ENCODE assay signal across 8 cellular contexts in genomic region chr1:15684042-15684461, GRCh38. TPM values are rescaled to one million over a fixed set of nuclear protein-coding genes. Genes with fewer than 3 reads are reported as not detected.
A peak's percentile ranks its signal among the peaks of the same experiment; 100 is the strongest.
DNase-seq lines count a peak whose midpoint lies in the region; ATAC-seq and TF ChIP-seq lines count a peak whose summit lies in the region.

TSS of gene PLEKHM2 (plus strand) at chr1:15684320. CDS start at chr1:15684559, 239 bp downstream.

- no peak for TF ChIP-seq CTCF in PC-3 (conservative IDR thresholded peaks at IDR 0.05; ENCODE audit: low read depth, low read length)
- TF ChIP-seq CTCF in foreskin keratinocyte (conservative IDR thresholded peaks at IDR 0.05), result no peak
- no peak for TF ChIP-seq CTCF in neutrophil (IDR thresholded peaks at IDR 0.05)

- peak within 1 kb of the TSS; percentile 90 for H2AFZ ChIP-seq in PC-3 (ENCODE audit: low read length)

- H4K20me1 ChIP-seq in PC-3 (ENCODE audit: low read length), result 0 out of 2 replicates have a peak, but pooled peaks cover 9% of the 10 kb centered on the region

- H3K9me3 ChIP-seq in PC-3 (ENCODE audit: low read length) (no peaks in the 10 kb centered on the region), neutrophil (no peaks in the 10 kb centered on the region), aorta (ENCODE audit: control insufficient read depth, low read length) (no peaks in the 10 kb centered on the region)

- no peaks in the 10 kb centered on the region for H3K27me3 ChIP-seq in PC-3 (ENCODE audit: low read length)
- H3K27me3 ChIP-seq in foreskin keratinocyte, result no peaks in the 10 kb centered on the region
- no peaks in the 10 kb centered on the region for H3K27me3 ChIP-seq in neutrophil
- H3K27me3 ChIP-seq in aorta (ENCODE audit: control insufficient read depth in 1 of 2, insufficient read depth in 2 of 2, low read length in 1 of 2), result no peaks in the 10 kb centered on the region

- no peaks in the 10 kb centered on the region for H3K9me2 ChIP-seq in PC-3 (replicated peaks; ENCODE audit: low read length)

- H3K9ac ChIP-seq in PC-3 (ENCODE audit: low read length), result peak within 1 kb of the TSS; percentile 93

- POLR2A ChIA-PET in PC-3 (lab: Charles Lee; ENCODE audit: unreplicated experiment), result no interaction called here

- peak within 1 kb of the TSS; percentile 94 for H3K4me2 ChIP-seq in PC-3 (ENCODE audit: low read length)

- H3K4me1 ChIP-seq in PC-3 (ENCODE audit: insufficient read depth, low read length), result peaks cover 33% of the 10 kb centered on the region
- H3K4me1 ChIP-seq in foreskin keratinocyte, result peaks cover 28% of the 10 kb centered on the region
- H3K4me1 ChIP-seq in neutrophil (ENCODE audit: control insufficient read depth in 1 of 2, insufficient read depth in 1 of 2, low read depth in 1 of 2, low read length in 1 of 2), result peaks cover 33 to 42% of the 10 kb centered on the region in 2 experiments
- no peaks in the 10 kb centered on the region for H3K4me1 ChIP-seq in aorta (ENCODE audit: control insufficient read depth in 1 of 2, insufficient read depth in 2 of 2, low read length in 2 of 2)

- peak within 1 kb of the TSS; percentile 48 for H3K27ac ChIP-seq in PC-3 (ENCODE audit: low read length)
- H3K27ac ChIP-seq in foreskin keratinocyte, result peak within 1 kb of the TSS; percentile 81
- peak within 1 kb of the TSS; percentile 92 for H3K27ac ChIP-seq in neutrophil
- H3K27ac ChIP-seq in aorta (ENCODE audit: low read depth in 1 of 2, low read length in 2 of 2), result peak within 1 kb of the TSS; percentile 86 to 91

- ATAC-seq in PC-3, result peak; percentile 76
- no peak for ATAC-seq in foreskin keratinocyte
- peak; percentile 83 for ATAC-seq in aorta (ENCODE audit: low FRiP score)

- no TSS peak for BruUV-seq in PC-3 (replicated peaks; lab: Mats Ljungman, UMichigan)

- H3K36me3 ChIP-seq in PC-3 (ENCODE audit: low read depth, low read length) (no peaks in the 10 kb centered on the region; the same call in 1 of the 2 replicates), neutrophil (no peaks in the 10 kb centered on the region), aorta (ENCODE audit: control insufficient read depth in 1 of 2, insufficient read depth in 2 of 2, low read length in 1 of 2) (no peaks in the 10 kb centered on the region)

- CTCF ChIA-PET in PC-3 (lab: Charles Lee), result no interaction called here

- WGBS in aorta, 2 donors, result 0 to 1% methylated on average over 26 to 52 of the region's 52 CpGs

- DNase-seq in COR-L47 (lab: John Stamatoyannopoulos, UW) (peak; percentile 14), H4 (ENCODE audit: low spot score) (no peak), PC-3 (peak; percentile 49), foreskin keratinocyte (no peak), aorta (peak; percentile 63 to 84), NCI-H1048 (lab: John Stamatoyannopoulos, UW) (no peak)
- peak; percentile 28 for DNase-seq in activated effector memory CD4-positive, alpha-beta T cell treated with Interleukin-2 at 50 U/mL for 16 hours

- no peaks in the 10 kb centered on the region for H3F3A ChIP-seq in PC-3 (ENCODE audit: low read length, unreplicated experiment)

- intact Hi-C loops in PC-3 (cut with micrococcal nuclease) (no loop called here), aorta (cut with DNase I) (loop anchor here in 1 of 2 donors (10.0 kb wide), 1 partner anchor 69 kb away; the partner anchor contains the start of gene DDI2)

- peaks cover 50% of the 10 kb centered on the region for H3K79me2 ChIP-seq in PC-3 (ENCODE audit: low read length)

- H3K4me3 ChIP-seq in PC-3 (ENCODE audit: low read length) (peak within 1 kb of the TSS; percentile 99), neutrophil (ENCODE audit: low read depth in 1 of 2, low read length in 1 of 2) (peak within 1 kb of the TSS; percentile 68 to 85), aorta (ENCODE audit: low read length in 2 of 2) (peak within 1 kb of the TSS; percentile 77 to 98)

RNA-seq across cellular contexts. Expression of gene PLEKHM2, which starts in this region (rescaled TPM):
- total RNA-seq in H4 (2014; rRNA removed; shearing (Covaris generic)), result 13.4 and 18.6 TPM in 2 replicates
- 31.3 and 44.6 TPM in 2 replicates for total RNA-seq in PC-3 (2014; rRNA removed)
- total RNA-seq in foreskin keratinocyte, result 47.2 and 51.6 TPM in 2 replicates
- polyA plus RNA-seq in foreskin keratinocyte, result 37.6 and 42.5 TPM in 2 replicates
- 10 to 100 TPM; 81.4 to 81.7 TPM for total RNA-seq in aorta
- polyA plus RNA-seq in aorta, result 10 to 100 TPM; 23.9 to 67.6 TPM

Comparison
In these comparisons a context has a peak if more than half of its experiments do, and no peak if none do; other contexts are left out.
1. DNase-seq: peak in COR-L47 (single experiment), PC-3 (single experiment), activated effector memory CD4-positive, alpha-beta T cell treated with Interleukin-2 at 50 U/mL for 16 hours (single experiment) and aorta (2 of 2); none in H4 (single experiment), foreskin keratinocyte (0 of 2) and NCI-H1048 (single experiment).
2. Peak in every context shown above with its lines, with median percentiles within 50 percentile points of each other: H3K27ac ChIP-seq and H3K4me3 ChIP-seq.